Comparison of ENCODE assay signal across 10 cellular contexts in the genomic region with DNA sequence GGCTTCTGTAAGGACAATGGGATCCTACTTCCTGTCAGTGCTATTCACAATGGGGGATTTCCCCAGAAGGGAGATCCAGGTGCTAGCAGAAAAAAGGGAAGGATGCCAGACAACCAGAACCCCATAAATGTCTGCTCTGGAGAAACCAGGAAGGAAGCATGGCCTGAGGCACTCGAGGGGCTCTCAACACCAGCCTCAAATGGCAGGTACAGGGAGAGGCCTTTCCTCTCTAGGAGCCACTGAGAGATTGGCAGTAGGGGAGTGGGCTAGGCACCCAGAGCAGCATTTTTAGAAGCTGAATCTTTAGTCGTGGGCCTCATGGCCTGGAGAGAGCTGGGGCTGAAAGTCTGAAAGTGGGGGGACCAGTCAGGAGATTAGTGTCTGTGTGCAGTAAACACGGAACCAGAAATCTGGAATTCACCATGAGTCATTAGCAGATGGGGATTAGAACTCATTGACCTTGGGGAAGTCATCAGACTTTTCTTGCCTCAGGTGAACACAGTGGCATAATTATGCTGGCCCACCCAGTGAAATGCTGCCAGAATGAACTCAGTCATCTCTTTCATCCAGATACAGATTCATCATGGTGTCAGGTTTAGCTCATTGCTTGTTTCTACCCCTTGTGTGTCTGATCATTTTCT. TPM values are rescaled to one million over a fixed set of nuclear protein-coding genes. Genes with fewer than 3 reads are reported as not detected.
A peak's percentile ranks its signal among the peaks of the same experiment; 100 is the strongest.
DNase-seq lines count a peak whose midpoint lies in the region; ATAC-seq and TF ChIP-seq lines count a peak whose summit lies in the region.
"Had no signal": no experiment of that assay in that cellular context is flagged by ENCODE, and none has a peak within 500 bp of the region (broad histone marks: within the 10 kb centered on the region; RNA-seq: fewer than 3 reads in every experiment).

No MANE protein-coding gene starts in this region.

- peaks cover 44% of the 10 kb centered on the region for H3K4me1 ChIP-seq in body of pancreas
- peaks cover 0 to 12% (median 0%) of the 10 kb centered on the region in 9 donors for H3K4me1 ChIP-seq in heart right ventricle
- H3K4me1 ChIP-seq in vagina: peaks cover 18% of the 10 kb centered on the region

- no peak for TF ChIP-seq CTCF in body of pancreas (IDR thresholded peaks at IDR 0.05)
- no peak for TF ChIP-seq CTCF in heart right ventricle (IDR thresholded peaks at IDR 0.05)
- TF ChIP-seq CTCF in vagina (IDR thresholded peaks at IDR 0.05): no peak

- TF ChIP-seq POLR2A in body of pancreas (IDR thresholded peaks at IDR 0.05) (no peak), vagina (IDR thresholded peaks at IDR 0.05) (no peak)

- DNase-seq in body of pancreas: no peak
- DNase-seq in renal cortical epithelial cell (ENCODE audit: low read depth): peak; percentile 87
- no peak for DNase-seq in heart right ventricle
- no peak for DNase-seq in vagina (ENCODE audit: extremely low spot score in 2 of 2)
- no peak for DNase-seq in central memory CD4-positive, alpha-beta T cell
- DNase-seq: NCI-H1105 had no signal

- H3K4me3 ChIP-seq in body of pancreas (no peak overlapping the region), heart right ventricle (no peak overlapping the region), vagina (no peak overlapping the region)

- intact Hi-C loops in body of pancreas (cut with DNase I): no loop called here
- intact Hi-C loops in heart right ventricle (cut with DNase I): no loop called here
- intact Hi-C loops in vagina (cut with DNase I): no loop called here

- ATAC-seq in GM18868 (IDR thresholded peaks at IDR 0.05; ENCODE audit: unreplicated experiment) (peak; percentile 65), HG03108 (IDR thresholded peaks at IDR 0.05; ENCODE audit: unreplicated experiment) (peak; percentile 52), body of pancreas (peak; percentile 59), heart right ventricle (no peak), HG02938 (IDR thresholded peaks at IDR 0.05; ENCODE audit: unreplicated experiment) (no peak)

- H3K9me3 ChIP-seq in body of pancreas: no peaks in the 10 kb centered on the region
- H3K9me3 ChIP-seq in heart right ventricle: no peaks in the 10 kb centered on the region
- H3K9me3 ChIP-seq in vagina: no peaks in the 10 kb centered on the region

- 51 to 60% methylated on average over 3 of the region's 3 CpGs for WGBS in body of pancreas, 2 donors
- WGBS in heart right ventricle, 2 donors: 63 to 69% methylated on average over 3 of the region's 3 CpGs

- H3K27me3 ChIP-seq in body of pancreas (no peaks in the 10 kb centered on the region), heart right ventricle (peaks cover 0 to 3% (median 0%) of the 10 kb centered on the region in 7 donors), vagina (no peaks in the 10 kb centered on the region)

- H3K27ac ChIP-seq in body of pancreas (peak overlapping the region in 2 of 4 donors; percentile 27 to 53), heart right ventricle (peak overlapping the region in 2 of 10 donors; percentile 1 to 15), vagina (no peak overlapping the region)

- no peaks in the 10 kb centered on the region for H3K36me3 ChIP-seq in body of pancreas (replicated peaks in 1 of 2; ENCODE audit: insufficient read depth in 1 of 2, low read depth in 2 of 2)
- H3K36me3 ChIP-seq in heart right ventricle: no peaks in the 10 kb centered on the region
- H3K36me3 ChIP-seq in vagina: no peaks in the 10 kb centered on the region

RNA-seq across cellular contexts. Expression of gene ARHGEF28, which starts 28.3 kb away (rescaled TPM):
- total RNA-seq in body of pancreas (10 to 100 TPM; 63.0 to 67.2 TPM), renal cortical epithelial cell (74.5 and 112 TPM in 2 replicates), heart right ventricle (1 to 10 TPM; 1.1 to 3.4 (median 1.5) TPM), vagina (41.0 TPM)
- polyA plus RNA-seq in heart right ventricle: 1 to 10 TPM in 1 of 2 donors, under 1 TPM in 1; 0.62 to 2.8 TPM
- total RNA-seq: T-helper 2 cell treated with Interferon-gamma antibody and Interleukin-4, amounts not matched to agents 100 ng/mL and 5 ng/mL, for 36 hours had no signal

Comparison
In these comparisons a context has a peak if more than half of its experiments do, and no peak if none do; other contexts are left out.
1. ATAC-seq: peak in GM18868 (single experiment), HG03108 (single experiment) and body of pancreas (single experiment); none in heart right ventricle (0 of 8) and HG02938 (single experiment).